In the genomic region with DNA sequence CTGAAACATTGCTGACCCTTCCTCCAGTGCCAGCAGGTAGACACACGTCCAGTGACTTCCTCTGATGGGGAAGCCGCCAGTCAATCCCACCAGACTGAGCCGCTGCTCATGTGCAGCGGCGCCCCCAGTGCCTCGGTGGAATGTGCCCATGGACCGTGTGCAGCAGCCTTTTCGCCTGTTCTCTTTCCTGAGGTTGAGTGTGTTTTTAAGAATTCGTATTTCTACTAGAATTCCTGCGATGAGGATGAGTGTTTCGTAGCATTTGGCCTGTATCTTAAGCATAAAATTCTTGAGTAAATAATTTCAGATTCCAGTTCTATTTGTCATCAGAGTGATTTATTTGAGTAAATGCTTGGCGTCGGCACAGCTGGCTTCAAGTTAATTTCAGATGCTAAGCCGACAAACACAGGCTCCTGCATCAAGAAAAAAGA, we compare ENCODE assay signal across 1 cellular context.
TF ChIP-seq lines count a peak whose summit lies in the region.

No MANE protein-coding gene starts in this region.

TF ChIP-seq in endothelial cell of umbilical vein, 7 proteins besides CTCF, POLR2A, EP300 and RAD21:
- TF ChIP-seq JUN (IDR thresholded peaks at IDR 0.05; ENCODE audit: borderline replicate concordance, insufficient read depth, insufficient read length, low read depth) = peak; percentile 63
- TF ChIP-seq POLR2AphosphoS5 (IDR thresholded peaks at IDR 0.05; ENCODE audit: insufficient read depth, low read depth, low read length) = peak; percentile 49
- no peak for TF ChIP-seq MYC (IDR thresholded peaks at IDR 0.05; ENCODE audit: low read depth, low read length)
- no peak for TF ChIP-seq GATA2 (IDR thresholded peaks at IDR 0.05; ENCODE audit: insufficient read depth, insufficient read length, low read depth, low read length)
- TF ChIP-seq FOS (IDR thresholded peaks at IDR 0.05; ENCODE audit: borderline replicate concordance, insufficient read depth, low read length) = peak; percentile 62
- TF ChIP-seq, protein P1, sequence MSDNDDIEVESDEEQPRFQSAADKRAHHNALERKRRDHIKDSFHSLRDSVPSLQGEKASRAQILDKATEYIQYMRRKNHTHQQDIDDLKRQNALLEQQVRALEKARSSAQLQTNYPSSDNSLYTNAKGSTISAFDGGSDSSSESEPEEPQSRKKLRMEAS (IDR thresholded peaks at IDR 0.05; ENCODE audit: insufficient read depth, insufficient read length) = no peak
- no peak for TF ChIP-seq EZH2 (IDR thresholded peaks at IDR 0.05; ENCODE audit: borderline replicate concordance, low read depth, low read length, severe bottlenecking)
